ENCODE assay signal across 8 cellular contexts in the genomic region with DNA sequence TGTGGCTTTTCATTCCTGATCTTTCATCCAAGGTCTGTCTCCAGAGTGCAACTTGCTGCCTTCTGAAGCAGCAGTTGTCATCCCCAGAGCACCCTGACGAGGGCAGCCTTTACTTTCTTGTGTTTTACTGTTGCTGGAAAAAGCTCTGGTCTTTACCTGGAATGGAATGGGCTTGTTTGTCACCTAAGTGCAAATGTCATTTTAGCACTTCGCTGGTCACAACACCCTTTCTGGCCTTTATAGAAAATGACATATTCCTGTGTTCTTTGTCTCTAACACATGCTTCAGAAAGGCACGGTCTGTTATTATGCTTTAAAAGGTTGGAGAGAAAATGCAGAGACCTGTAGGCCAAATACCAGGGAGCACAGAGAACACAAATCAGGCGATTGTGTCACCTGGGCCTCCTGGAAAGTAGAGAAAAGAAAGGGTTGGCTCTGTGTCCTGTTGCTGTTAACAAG.
DNase-seq lines count a peak whose midpoint lies in the region; ATAC-seq and TF ChIP-seq lines count a peak whose summit lies in the region.

No MANE protein-coding gene starts in this region.

- H3K4me1 Mint-ChIP-seq in WTC11 = peaks cover 2% of the 10 kb centered on the region; the same call in 1 of the 2 replicates

- H3K9me3 Mint-ChIP-seq in WTC11 = no peaks in the 10 kb centered on the region

- intact Hi-C loops in stomach (cut with DNase I; ENCODE audit: low total_unique reads) = no loop called here

- H3K9ac ChIP-seq in MM.1S (ENCODE audit: low read length) = no peak overlapping the region

- POLR2A ChIA-PET in AG04450 (lab: Yijun Ruan, JAX) = no interaction called here
- POLR2A ChIA-PET in WTC11 (lab: Charles Lee) = no interaction called here

- H3K4me1 ChIP-seq in MM.1S (ENCODE audit: low read length) (no peaks in the 10 kb centered on the region; the same call in 1 of the 2 replicates), stomach (peaks cover 0 to 19% (median 8%) of the 10 kb centered on the region in 4 donors)

- H3K27me3 ChIP-seq in AG04450 (ENCODE audit: control insufficient read depth, insufficient read depth, low read length) (no peaks in the 10 kb centered on the region), MM.1S (replicated peaks; ENCODE audit: insufficient read depth, low read length) (no peaks in the 10 kb centered on the region), stomach (no peaks in the 10 kb centered on the region)

- no peaks in the 10 kb centered on the region for H3F3A ChIP-seq in MM.1S (ENCODE audit: insufficient read depth, low read length)

- no peak overlapping the region for H3K27ac Mint-ChIP-seq in WTC11

- ATAC-seq in WTC11 (peak; percentile 90), GM21367 (IDR thresholded peaks at IDR 0.05; ENCODE audit: unreplicated experiment) (no peak)

- DNase-seq in AG04450 (ENCODE audit: low read depth, low spot score) = no peak
- DNase-seq in MM.1S = peak; percentile 48
- peak; percentile 76 for DNase-seq in WTC11 (ENCODE audit: low spot score)
- DNase-seq in hepatic stellate cell (ENCODE audit: low spot score) = peak; percentile 17
- peak; percentile 56 for DNase-seq in stomach
- DNase-seq in stimulated activated CD4-positive, alpha-beta T cell treated with anti-CD3 and anti-CD28 coated beads, Interleukin-4, amount 100 ng/mL, for 1 hour = no peak

- no peaks in the 10 kb centered on the region for H3K9me2 ChIP-seq in MM.1S (replicated peaks; ENCODE audit: insufficient read depth, low read length)

- H3K4me3 ChIP-seq in AG04450 (ENCODE audit: low read depth, low read length) = no peak overlapping the region
- H3K4me3 ChIP-seq in MM.1S (ENCODE audit: low read length) = no peak overlapping the region
- no peak overlapping the region for H3K4me3 ChIP-seq in stomach

- no peak for TF ChIP-seq POLR2A in stomach (IDR thresholded peaks at IDR 0.05)

- no peaks in the 10 kb centered on the region for H3K79me2 ChIP-seq in MM.1S (ENCODE audit: low read length)

- no peaks in the 10 kb centered on the region for H3K27me3 Mint-ChIP-seq in WTC11 (ENCODE audit: low read depth)

- no peaks in the 10 kb centered on the region for H3K36me3 ChIP-seq in MM.1S (replicated peaks; ENCODE audit: insufficient read depth, low read length)
- no peaks in the 10 kb centered on the region for H3K36me3 ChIP-seq in stomach

- H4K20me1 ChIP-seq in MM.1S (ENCODE audit: insufficient read depth, low read length) = no peaks in the 10 kb centered on the region

- no peak overlapping the region for H3K27ac ChIP-seq in AG04450 (ENCODE audit: low read depth, low read length)
- no peak overlapping the region for H3K27ac ChIP-seq in MM.1S (ENCODE audit: low read length)
- H3K27ac ChIP-seq in stomach = no peak overlapping the region

- H3K9me3 ChIP-seq in AG04450 (ENCODE audit: control insufficient read depth, insufficient read depth, low read length) (no peaks in the 10 kb centered on the region), MM.1S (replicated peaks; ENCODE audit: insufficient read depth, low read length) (no peaks in the 10 kb centered on the region), stomach (no peaks in the 10 kb centered on the region)

- no peak for TF ChIP-seq EP300 in stomach (IDR thresholded peaks at IDR 0.05)

- H2AFZ ChIP-seq in MM.1S (ENCODE audit: low read length) = no peak overlapping the region

- no peak overlapping the region for H3K4me2 ChIP-seq in MM.1S (ENCODE audit: low read depth, low read length)

- no peaks in the 10 kb centered on the region for H3K36me3 Mint-ChIP-seq in WTC11

- CTCF ChIA-PET in AG04450 (lab: Charles Lee) (interaction anchor here (0.7 to 2.7 kb wide), 4 partner anchors 11 to 257 kb away, joined by 3 to 14 read pairs (median 6); no protein-coding TSS in a partner anchor), WTC11 (lab: Charles Lee) (interaction anchor here (0.5 to 3.7 kb wide), 4 partner anchors 16 to 1714 kb away, joined by 3 to 24 read pairs (median 12); no protein-coding TSS in a partner anchor)

- TF ChIP-seq CTCF in AG04450 (IDR thresholded peaks at IDR 0.05; ENCODE audit: low read depth, low read length) (peak; percentile 70), GM12873 (IDR thresholded peaks at IDR 0.05; ENCODE audit: insufficient read depth, low read depth, low read length, missing control alignments) (peak; percentile 74), MM.1S (IDR thresholded peaks at IDR 0.05; ENCODE audit: low read length) (peak; percentile 75), WTC11 (IDR thresholded peaks at IDR 0.05) (peak; percentile 43; the same call in 1 of the 2 replicates), stomach (IDR thresholded peaks at IDR 0.05) (peak in 5 of 7 experiments; percentile 36 to 67 (median 55))

- H3K4me3 Mint-ChIP-seq in WTC11 = no peak overlapping the region

- 5 to 15% (median 10%) methylated on average over 4 of the region's 4 CpGs for WGBS in stomach, 5 donors

TF ChIP-seq in WTC11, 78 proteins besides CTCF, POLR2A, EP300 and RAD21:
- TF ChIP-seq CREM (CRISPR knock-in tag; IDR thresholded peaks at IDR 0.05) = no peak

Comparison
In these comparisons a context has a peak if more than half of its experiments do, and no peak if none do; other contexts are left out.
1. DNase-seq: peak in MM.1S (single experiment), WTC11 (single experiment), hepatic stellate cell (single experiment) and stomach (single experiment); none in AG04450 (single experiment) and stimulated activated CD4-positive, alpha-beta T cell treated with anti-CD3 and anti-CD28 coated beads, Interleukin-4, amount 100 ng/mL, for 1 hour (single experiment).
2. Peak in every context shown above with its lines, with median percentiles within 50 percentile points of each other: CTCF ChIP-seq.